ENCODE assay signal across 8 cellular contexts in genomic region chr21:42063578-42064521, GRCh38.
DNase-seq lines count a peak whose midpoint lies in the region; ATAC-seq, FAIRE-seq and TF ChIP-seq lines count a peak whose summit lies in the region.

No MANE protein-coding gene starts in this region.

- in situ Hi-C loops in GM13976 (cut with MboI; ENCODE audit: low sequenced_read_pairs, unreplicated experiment), result no loop called here

- no peak for FAIRE-seq in H54 (lab: Jason Lieb, UNC)

- TF ChIP-seq POLR2A in H54 (IDR thresholded peaks at IDR 0.05; ENCODE audit: low read depth, low read length), result no peak

- H3K27me3 ChIP-seq in WERI-Rb-1 (ENCODE audit: insufficient read depth, low read depth, severe bottlenecking), result no peaks in the 10 kb centered on the region

- H3K36me3 ChIP-seq in WERI-Rb-1, result no peaks in the 10 kb centered on the region

- no peaks in the 10 kb centered on the region for H3K9me3 ChIP-seq in WERI-Rb-1 (ENCODE audit: severe bottlenecking)

- TF ChIP-seq CTCF in GM13976 (IDR thresholded peaks at IDR 0.05; ENCODE audit: borderline replicate concordance, control extremely low read depth, extremely low read depth, insufficient read depth, missing control alignments) (no peak), WERI-Rb-1 (IDR thresholded peaks at IDR 0.05; ENCODE audit: low read depth, low read length) (no peak)

- peak; percentile 34 for ATAC-seq in HG03521 (IDR thresholded peaks at IDR 0.05; ENCODE audit: unreplicated experiment)
- no peak for ATAC-seq in HG02588 (IDR thresholded peaks at IDR 0.05; ENCODE audit: unreplicated experiment)

- DNase-seq in GM13976 (ENCODE audit: low spot score), result peak; percentile 61
- peak; percentile 55 for DNase-seq in WERI-Rb-1
- DNase-seq in effector CD8-positive, alpha-beta T cell (lab: John Stamatoyannopoulos, UW), result peak; percentile 12
- peak; percentile 27 to 49 for DNase-seq in stimulated activated CD4-positive, alpha-beta T cell treated with anti-CD3 and anti-CD28 coated beads, Interleukin-2, amount 100 ng/mL, for 48 hours
- no peak for DNase-seq in putamen (ENCODE audit: low spot score)
- no peak for DNase-seq in H54 (ENCODE audit: insufficient read length, low spot score)

- peak overlapping the region; percentile 28 for H3K27ac ChIP-seq in WERI-Rb-1

- H3K4me3 ChIP-seq in WERI-Rb-1 (ENCODE audit: low read depth, low read length), result peak overlapping the region; percentile 10

Comparison
In these comparisons a context has a peak if more than half of its experiments do, and no peak if none do; other contexts are left out.
1. DNase-seq: peak in GM13976 (single experiment), WERI-Rb-1 (single experiment), effector CD8-positive, alpha-beta T cell (single experiment) and stimulated activated CD4-positive, alpha-beta T cell treated with anti-CD3 and anti-CD28 coated beads, Interleukin-2, amount 100 ng/mL, for 48 hours (2 of 2); none in putamen (single experiment) and H54 (single experiment).